28 cellular contexts compared by ENCODE assay signal in genomic region chrX:19604375-19604774, GRCh38.
"Had no signal": no experiment of that assay in that cellular context is flagged by ENCODE, and none has a peak within 500 bp of the region (broad histone marks: within the 10 kb centered on the region; RNA-seq: fewer than 3 reads in every experiment).

No MANE protein-coding gene starts in this region.

- H3K27ac Mint-ChIP-seq: activated B cell treated with CpG ODN at 0.5 μM for 24 hours; activated naive CD8-positive, alpha-beta T cell; activated T-helper 2 cell treated with anti-CD3 and anti-CD28 coated beads, Interferon-gamma antibody, Interleukin-2, Interleukin-4, amounts not matched to agents 10 μg/mL and 5 μg/mL and 100 μg/mL, durations not matched to agents 14 hours and 24 hours and 36 hours; natural killer cell treated with Interleukin-12 subunit alpha and Interleukin-12 subunit beta and Interleukin-15 and Interleukin-18, amount 100 ng/mL, for 72 hours; stimulated activated memory B cell treated with anti-CD40 and anti-IgM and Interleukin-4, amounts not matched to agents 10 μg/mL and 1 μg/mL and 100 μg/mL, for 72 hours; T-cell; T-helper 2 cell treated with Interferon-gamma antibody and Interleukin-4, amounts not matched to agents 5 μg/mL and 100 μg/mL, for 36 hours had no signal

- ATAC-seq: activated T-cell treated with anti-CD3 and anti-CD28 coated beads, Interleukin-2, amount 50 U/mL, for 4 hours; body of pancreas; left lung; lower lobe of right lung; natural killer cell treated with Interleukin-12 subunit alpha and Interleukin-12 subunit beta and Interleukin-15 and Interleukin-18, amount 100 ng/mL, for 72 hours; stimulated activated memory B cell treated with anti-CD40 and anti-IgM and Interleukin-4, amounts not matched to agents 10 μg/mL and 1 μg/mL and 100 μg/mL, for 72 hours; T-cell had no signal

- H3K9me3 ChIP-seq: body of pancreas, colonic mucosa, left lung, lower lobe of right lung, prostate gland, sigmoid colon, stomach, suprapubic skin, tibial nerve had no signal

- DNase-seq: activated B cell treated with CpG ODN at 0.5 μM for 24 hours; activated CD4-positive, alpha-beta T cell treated with anti-CD3 and anti-CD28 coated beads, Interleukin-2, amount 50 U/mL, for 1 hour; activated CD8-positive, alpha-beta memory T cell treated with anti-CD3 and anti-CD28 coated beads, Interleukin-2, amount 50 U/mL, for 48 hours; activated T-cell treated with anti-CD3 and anti-CD28 coated beads, Interleukin-2, amount 50 U/mL, for 4 hours; aorta; body of pancreas; cerebellar nuclear complex; colonic mucosa; effector memory CD4-positive, alpha-beta T cell; left lung; lower lobe of right lung; mesenchymal stem cell; retina; sigmoid colon; small intestine; stimulated activated CD4-positive, alpha-beta T cell treated with anti-CD3 and anti-CD28 coated beads, Interleukin-1b, Interleukin-23, amount 100 ng/mL, for 48 hours; stimulated activated CD4-positive, alpha-beta T cell treated with anti-CD3 and anti-CD28 coated beads, Interleukin-4, amount 100 ng/mL, for 4 hours; stimulated activated CD8-positive, alpha-beta memory T cell treated with anti-CD3 and anti-CD28 coated beads, Interleukin-4, amount 100 ng/mL, for 48 hours; stomach; T-cell had no signal

- H3K27me3 Mint-ChIP-seq: activated B cell treated with CpG ODN at 0.5 μM for 24 hours; activated naive CD8-positive, alpha-beta T cell; natural killer cell treated with Interleukin-12 subunit alpha and Interleukin-12 subunit beta and Interleukin-15 and Interleukin-18, amount 100 ng/mL, for 72 hours; stimulated activated memory B cell treated with anti-CD40 and anti-IgM and Interleukin-4, amounts not matched to agents 10 μg/mL and 1 μg/mL and 100 μg/mL, for 72 hours; T-cell had no signal

- H3K4me3 Mint-ChIP-seq: activated B cell treated with CpG ODN at 0.5 μM for 24 hours; activated naive CD8-positive, alpha-beta T cell; activated T-cell treated with anti-CD3 and anti-CD28 coated beads, Interleukin-2, amount 50 U/mL, for 4 hours; natural killer cell treated with Interleukin-12 subunit alpha and Interleukin-12 subunit beta and Interleukin-15 and Interleukin-18, amount 100 ng/mL, for 72 hours; stimulated activated memory B cell treated with anti-CD40 and anti-IgM and Interleukin-4, amounts not matched to agents 10 μg/mL and 1 μg/mL and 100 μg/mL, for 72 hours; T-cell; T-helper 2 cell treated with Interferon-gamma antibody and Interleukin-4, amounts not matched to agents 5 μg/mL and 100 μg/mL, for 36 hours had no signal

- H3K36me3 Mint-ChIP-seq: activated naive CD8-positive, alpha-beta T cell had no signal

- H3K27ac ChIP-seq: body of pancreas, colonic mucosa, left lung, lower lobe of right lung, prostate gland, sigmoid colon, stomach, suprapubic skin, tibial nerve had no signal

- H3K4me1 Mint-ChIP-seq: activated B cell treated with CpG ODN at 0.5 μM for 24 hours had no signal

- H3K27me3 ChIP-seq: body of pancreas, colonic mucosa, left lung, sigmoid colon, stomach, suprapubic skin, tibial nerve had no signal

- H3K9me3 Mint-ChIP-seq: activated B cell treated with CpG ODN at 0.5 μM for 24 hours; activated T-cell treated with anti-CD3 and anti-CD28 coated beads, Interleukin-2, amount 50 U/mL, for 4 hours; activated T-helper 2 cell treated with anti-CD3 and anti-CD28 coated beads, Interferon-gamma antibody, Interleukin-2, Interleukin-4, amounts not matched to agents 10 μg/mL and 5 μg/mL and 100 μg/mL, durations not matched to agents 14 hours and 24 hours and 36 hours; natural killer cell treated with Interleukin-12 subunit alpha and Interleukin-12 subunit beta and Interleukin-15 and Interleukin-18, amount 100 ng/mL, for 72 hours; stimulated activated memory B cell treated with anti-CD40 and anti-IgM and Interleukin-4, amounts not matched to agents 10 μg/mL and 1 μg/mL and 100 μg/mL, for 72 hours; T-cell; T-helper 2 cell treated with Interferon-gamma antibody and Interleukin-4, amounts not matched to agents 5 μg/mL and 100 μg/mL, for 36 hours had no signal
